8 cellular contexts compared by ENCODE assay signal in the genomic region with DNA sequence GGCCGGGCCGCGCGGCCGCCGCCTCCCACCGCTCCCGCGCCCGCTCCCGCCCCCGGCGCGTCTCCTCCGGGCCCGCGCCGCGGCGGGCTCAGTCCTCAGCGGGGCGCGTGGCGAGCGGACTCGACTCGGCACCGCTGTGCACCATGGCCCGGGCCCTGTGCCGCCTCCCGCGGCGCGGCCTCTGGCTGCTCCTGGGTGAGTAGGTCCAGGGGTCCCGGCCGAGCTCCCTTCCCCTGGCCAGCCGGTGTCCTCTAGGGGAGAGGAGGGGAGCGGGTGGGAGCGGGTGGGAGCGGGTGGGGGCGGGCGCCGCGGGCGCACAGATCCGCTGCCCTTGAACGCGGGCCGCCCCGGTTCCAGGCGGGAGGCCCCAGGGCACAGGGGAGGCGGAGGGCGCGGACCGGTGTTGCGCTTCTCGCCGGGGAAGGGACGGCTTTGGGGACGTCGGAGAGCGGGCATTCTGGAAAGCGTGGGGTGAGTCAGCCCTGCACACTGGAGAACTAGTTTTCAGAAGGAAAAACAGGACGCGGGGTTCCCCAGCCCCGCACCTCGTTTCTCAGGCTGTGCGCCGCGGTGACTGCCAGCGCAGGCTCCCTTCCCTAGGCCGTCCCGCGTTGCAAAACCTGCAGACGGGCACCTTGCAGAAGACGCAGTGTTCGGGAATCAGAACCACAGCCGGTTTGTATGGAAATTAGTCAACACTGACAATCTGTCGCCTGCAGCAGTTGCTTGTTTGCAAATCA. TPM values are rescaled to one million over a fixed set of nuclear protein-coding genes. Genes with fewer than 3 reads are reported as not detected.
DNase-seq lines count a peak whose midpoint lies in the region; ATAC-seq and TF ChIP-seq lines count a peak whose summit lies in the region.

A gene (plus strand): TSS at position 91 of the 740 bp plus-strand sequence. CDS start 53 bp downstream, at position 144.

- H3K27me3 Mint-ChIP-seq in activated T-helper 17 cell treated with anti-CD3 and anti-CD28 coated beads, Interleukin-2, amount 50 U/mL, for 72 hours = peaks cover 21% of the 10 kb centered on the region
- H3K27me3 Mint-ChIP-seq in progenitor cell of endocrine pancreas = peaks cover 13% of the 10 kb centered on the region

- no peaks in the 10 kb centered on the region for H3K36me3 Mint-ChIP-seq in activated T-helper 17 cell treated with anti-CD3 and anti-CD28 coated beads, Interleukin-2, amount 50 U/mL, for 72 hours (ENCODE audit: low read depth)
- H3K36me3 Mint-ChIP-seq in progenitor cell of endocrine pancreas (ENCODE audit: insufficient read depth) = no peaks in the 10 kb centered on the region

- H3K9me3 Mint-ChIP-seq in activated T-helper 17 cell treated with anti-CD3 and anti-CD28 coated beads, Interleukin-2, amount 50 U/mL, for 72 hours = no peaks in the 10 kb centered on the region
- no peaks in the 10 kb centered on the region for H3K9me3 Mint-ChIP-seq in progenitor cell of endocrine pancreas (ENCODE audit: low read depth)

- TF ChIP-seq CTCF in progenitor cell of endocrine pancreas (IDR thresholded peaks at IDR 0.05; ENCODE audit: unreplicated experiment) = no peak

- peaks cover 8% of the 10 kb centered on the region for H3K4me1 Mint-ChIP-seq in activated T-helper 17 cell treated with anti-CD3 and anti-CD28 coated beads, Interleukin-2, amount 50 U/mL, for 72 hours
- H3K4me1 Mint-ChIP-seq in progenitor cell of endocrine pancreas (ENCODE audit: low read depth) = peaks cover 52% of the 10 kb centered on the region

- H3K27ac Mint-ChIP-seq in activated T-helper 17 cell treated with anti-CD3 and anti-CD28 coated beads, Interleukin-2, amount 50 U/mL, for 72 hours = no peak within 1 kb of the TSS
- H3K27ac Mint-ChIP-seq in progenitor cell of endocrine pancreas = peak within 1 kb of the TSS; percentile 95

- H3K4me3 Mint-ChIP-seq in activated T-helper 17 cell treated with anti-CD3 and anti-CD28 coated beads, Interleukin-2, amount 50 U/mL, for 72 hours = peak within 1 kb of the TSS; percentile 65
- H3K4me3 Mint-ChIP-seq in progenitor cell of endocrine pancreas (ENCODE audit: low read depth) = peak within 1 kb of the TSS; percentile 89

- intact Hi-C loops in left cardiac atrium (cut with DNase I) = loop anchor here (5.0 to 10.0 kb wide), 3 partner anchors 185 to 403 kb away; a partner anchor contains a TSS

- peak; percentile 34 for DNase-seq in stimulated activated CD4-positive, alpha-beta T cell treated with anti-CD3 and anti-CD28 coated beads, Interleukin-15, amount 100 ng/mL, for 24 hours
- no peak for DNase-seq in stimulated activated CD4-positive, alpha-beta T cell treated with anti-CD3 and anti-CD28 coated beads, Interleukin-4, amount 100 ng/mL, for 4 hours
- no peak for DNase-seq in left cardiac atrium
- no peak for DNase-seq in progenitor cell of endocrine pancreas (ENCODE audit: low spot score, unreplicated experiment)
- no peak for DNase-seq in HCEC 1CT
- DNase-seq in stimulated activated naive CD4-positive, alpha-beta T cell treated with Interleukin-2 at 50 U/mL for 16 hours (lab: John Stamatoyannopoulos, UW) = no peak

- peak; percentile 69 for ATAC-seq in activated T-helper 17 cell treated with anti-CD3 and anti-CD28 coated beads, Interleukin-2, amount 50 U/mL, for 72 hours (replicated peaks)
- ATAC-seq in left cardiac atrium = peak; percentile 62 to 77
- ATAC-seq in HG03097 (IDR thresholded peaks at IDR 0.05; ENCODE audit: low FRiP score, unreplicated experiment) = no peak

RNA-seq across cellular contexts. Expression of the gene that starts here (rescaled TPM):
- total RNA-seq in activated T-helper 17 cell treated with anti-CD3 and anti-CD28 coated beads, Interleukin-2, amount 50 U/mL, for 72 hours = under 1 TPM in 1 of 2 donors, not detected in 1; 0.54 TPM
- 100 to 1,000 TPM in 1 of 2 donors, 10 to 100 TPM in 1; 86.7 to 359 TPM for total RNA-seq in left cardiac atrium
- total RNA-seq in progenitor cell of endocrine pancreas = 90.1 and 105 TPM in 2 replicates

Comparison
In these comparisons a context has a peak if more than half of its experiments do, and no peak if none do; other contexts are left out.
1. RNA of the gene that starts here (total RNA-seq): 86.7 to 359 TPM in left cardiac atrium and 90.1 to 105 TPM in progenitor cell of endocrine pancreas; 0.54 TPM in activated T-helper 17 cell treated with anti-CD3 and anti-CD28 coated beads, Interleukin-2, amount 50 U/mL, for 72 hours; every median in the first group is over 10 times any median in the second.
2. Peak in ATAC-seq in activated T-helper 17 cell treated with anti-CD3 and anti-CD28 coated beads, Interleukin-2, amount 50 U/mL, for 72 hours; RNA of the gene not detected or under 1 TPM.